9 cellular contexts compared by ENCODE assay signal in the genomic region with DNA sequence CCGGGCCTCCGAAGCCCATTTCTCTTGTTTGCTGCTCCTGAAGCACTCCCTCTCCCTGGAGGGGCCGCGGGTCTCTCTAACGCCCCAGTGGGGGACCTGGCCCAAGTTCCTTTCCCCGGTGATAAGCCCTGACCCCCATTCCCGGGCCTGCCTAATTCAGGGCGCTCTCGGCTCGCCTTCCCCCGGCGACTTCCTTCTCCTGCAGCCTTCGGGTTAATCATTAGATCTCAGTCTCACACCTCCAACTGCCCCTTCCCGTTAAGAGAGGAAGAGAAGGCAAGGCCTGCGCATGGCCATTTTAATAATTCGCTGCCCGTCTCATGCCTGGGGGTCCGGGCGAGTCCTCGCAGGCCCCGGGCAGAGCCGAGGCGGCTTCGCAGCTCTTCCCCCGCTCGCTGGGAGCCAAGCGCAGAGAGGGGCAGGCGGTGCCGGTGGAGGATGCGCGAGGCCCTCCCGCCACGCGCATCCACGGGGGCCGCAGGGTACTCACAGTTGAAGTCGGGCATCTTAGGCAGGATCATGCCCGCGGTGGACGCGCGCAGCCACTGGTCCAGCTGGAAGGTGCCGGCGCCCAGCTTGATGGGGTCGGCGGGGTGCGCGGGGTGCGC. TPM values are rescaled to one million over a fixed set of nuclear protein-coding genes. Genes with fewer than 3 reads are reported as not detected.
A peak's percentile ranks its signal among the peaks of the same experiment; 100 is the strongest.
DNase-seq lines count a peak whose midpoint lies in the region; ATAC-seq and TF ChIP-seq lines count a peak whose summit lies in the region.
"Had no signal": no experiment of that assay in that cellular context is flagged by ENCODE, and none has a peak within 500 bp of the region (broad histone marks: within the 10 kb centered on the region; RNA-seq: fewer than 3 reads in every experiment).

No MANE protein-coding gene starts in this region.

- no peaks in the 10 kb centered on the region for H3K36me3 ChIP-seq in CD4-positive, alpha-beta memory T cell (ENCODE audit: insufficient read depth, low read length)
- no peaks in the 10 kb centered on the region for H3K36me3 ChIP-seq in hepatocyte (replicated peaks; ENCODE audit: insufficient read depth, low read depth)
- no peaks in the 10 kb centered on the region for H3K36me3 ChIP-seq in sigmoid colon

- TF ChIP-seq EP300 in sigmoid colon (IDR thresholded peaks at IDR 0.05): no peak

- H3K27me3 ChIP-seq in CD4-positive, alpha-beta memory T cell (ENCODE audit: insufficient read depth, low read length): peaks cover 30% of the 10 kb centered on the region
- H3K27me3 ChIP-seq in hepatocyte (peaks cover 88% of the 10 kb centered on the region), sigmoid colon (peaks cover 62 to 98% (median 95%) of the 10 kb centered on the region in 3 donors)

- H3K4me3 ChIP-seq in CD4-positive, alpha-beta memory T cell (ENCODE audit: low read length in 2 of 2): no peak overlapping the region
- H3K4me3 ChIP-seq in hepatocyte (no peak overlapping the region), sigmoid colon (peak overlapping the region in 2 of 4 donors; percentile 7 to 15)

- no peaks in the 10 kb centered on the region for H3K79me2 ChIP-seq in hepatocyte

- H3K27me3 Mint-ChIP-seq in CD4-positive, alpha-beta memory T cell: peaks cover 49 to 50% of the 10 kb centered on the region in 2 donors

- POLR2A ChIA-PET in CD4-positive, alpha-beta memory T cell (lab: Charles Lee; ENCODE audit: partially characterized antibody): no interaction called here

- no peaks in the 10 kb centered on the region for H3K9me3 ChIP-seq in CD4-positive, alpha-beta memory T cell (ENCODE audit: control insufficient read depth in 1 of 2, low read length in 2 of 2)
- H3K9me3 ChIP-seq in hepatocyte (ENCODE audit: low read depth): no peaks in the 10 kb centered on the region
- H3K9me3 ChIP-seq in sigmoid colon: no peaks in the 10 kb centered on the region

- 4% methylated on average over 44 of the region's 49 CpGs for WGBS in hepatocyte (ENCODE audit: low lambda C conversion rate, missing lambda C conversion rate)
- 1 to 2% methylated on average over 49 of the region's 49 CpGs for WGBS in sigmoid colon, 2 donors

- peaks cover 11 to 27% (median 23%) of the 10 kb centered on the region in 4 donors for H3K4me1 Mint-ChIP-seq in CD4-positive, alpha-beta memory T cell

- H3K4me1 ChIP-seq in CD4-positive, alpha-beta memory T cell (ENCODE audit: insufficient read depth, low read length): peaks cover 14% of the 10 kb centered on the region
- H3K4me1 ChIP-seq in hepatocyte (ENCODE audit: insufficient read depth): peaks cover 24% of the 10 kb centered on the region
- peaks cover 0 to 41% (median 36%) of the 10 kb centered on the region in 4 donors for H3K4me1 ChIP-seq in sigmoid colon

- TF ChIP-seq CTCF in hepatocyte (IDR thresholded peaks at IDR 0.05; ENCODE audit: poor library complexity): no peak
- no peak for TF ChIP-seq CTCF in sigmoid colon (IDR thresholded peaks at IDR 0.05)

- no peaks in the 10 kb centered on the region for H4K20me1 ChIP-seq in hepatocyte (ENCODE audit: insufficient read depth, poor library complexity, severe bottlenecking)

- intact Hi-C loops in CD4-positive, alpha-beta memory T cell (cut with micrococcal nuclease): no loop called here
- intact Hi-C loops in sigmoid colon (cut with DNase I): no loop called here

- TF ChIP-seq POLR2A in sigmoid colon (IDR thresholded peaks at IDR 0.05): peak in 1 of 2 donors; percentile 16

- ATAC-seq in GM19397 (IDR thresholded peaks at IDR 0.05; ENCODE audit: unreplicated experiment): peak; percentile 32
- ATAC-seq in GM18868 (IDR thresholded peaks at IDR 0.05; ENCODE audit: unreplicated experiment): no peak

- CTCF ChIA-PET in CD4-positive, alpha-beta memory T cell (lab: Charles Lee; ENCODE audit: partially characterized antibody): no interaction called here

- no peak overlapping the region for H3K27ac Mint-ChIP-seq in CD4-positive, alpha-beta memory T cell

- peaks cover 0 to 1% of the 10 kb centered on the region in 2 donors for H3K36me3 Mint-ChIP-seq in CD4-positive, alpha-beta memory T cell

- no peak overlapping the region for H3K27ac ChIP-seq in CD4-positive, alpha-beta memory T cell (ENCODE audit: low read depth, low read length)
- no peak overlapping the region for H3K27ac ChIP-seq in hepatocyte
- H3K27ac ChIP-seq in sigmoid colon: peak overlapping the region in 1 of 4 donors; percentile 31
- H3K27ac ChIP-seq: HL-60 had no signal

- peak overlapping the region; percentile 76 for H3K4me2 ChIP-seq in hepatocyte

- no peaks in the 10 kb centered on the region for H3K9me3 Mint-ChIP-seq in CD4-positive, alpha-beta memory T cell

- no peaks in the 10 kb centered on the region for H3K9me2 ChIP-seq in hepatocyte (replicated peaks; ENCODE audit: insufficient read depth)

- H3K4me3 Mint-ChIP-seq in CD4-positive, alpha-beta memory T cell: peak overlapping the region in 5 of 8 donors; percentile 20 to 52 (median 36)

- no peak for DNase-seq in CD4-positive, alpha-beta memory T cell
- peak; percentile 29 for DNase-seq in NCI-H1092 treated with DMSO at 0.1 percent for 48 hours (lab: John Stamatoyannopoulos, UW)
- DNase-seq in hepatocyte (ENCODE audit: low spot score): no peak
- no peak for DNase-seq in Kasumi-1 (lab: John Stamatoyannopoulos, UW)
- DNase-seq in sigmoid colon: no peak
- DNase-seq in NK-92 treated with Interleukin-12 subunit alpha and Interleukin-12 subunit beta, amount 100 ng/mL, for 24 hours (lab: John Stamatoyannopoulos, UW): no peak

- peak overlapping the region; percentile 40 for H2AFZ ChIP-seq in hepatocyte

RNA-seq across cellular contexts. Expression of gene MNX1, which starts 1.2 kb away (rescaled TPM):
- not detected for total RNA-seq in CD4-positive, alpha-beta memory T cell
- polyA plus RNA-seq in CD4-positive, alpha-beta memory T cell: not detected
- total RNA-seq in hepatocyte: 2.3 and 2.8 TPM in 2 replicates
- 1.4 and 3.1 TPM in 2 replicates for polyA plus RNA-seq in hepatocyte
- not detected for total RNA-seq in sigmoid colon
- polyA plus RNA-seq in sigmoid colon: 1 to 10 TPM; 4.2 to 5.3 (median 4.2) TPM

RNA-seq across cellular contexts. Expression of gene NOM1, which starts 59.8 kb away (rescaled TPM):
- 10 to 100 TPM; 31.4 to 32.5 TPM for total RNA-seq in CD4-positive, alpha-beta memory T cell
- 1 to 10 TPM in 1 of 2 donors, under 1 TPM in 1; 0.82 to 9.8 TPM for polyA plus RNA-seq in CD4-positive, alpha-beta memory T cell
- total RNA-seq in hepatocyte (9.7 and 13.1 TPM in 2 replicates), sigmoid colon (10 to 100 TPM; 14.1 to 19.1 (median 17.2) TPM)
- polyA plus RNA-seq in hepatocyte (9.0 and 14.0 TPM in 2 replicates), sigmoid colon (10 to 100 TPM in 1 of 3 donors, 1 to 10 TPM in 2; 1.8 to 11.2 (median 4.6) TPM)
